1 cellular context compared by ENCODE assay signal in genomic region chr10:14918964-14919363, GRCh38.
TF ChIP-seq lines count a peak whose summit lies in the region.

No MANE protein-coding gene starts in this region.

TF ChIP-seq in GM12878, 131 proteins besides CTCF, POLR2A, EP300 and RAD21:
- TF ChIP-seq, protein P1, sequence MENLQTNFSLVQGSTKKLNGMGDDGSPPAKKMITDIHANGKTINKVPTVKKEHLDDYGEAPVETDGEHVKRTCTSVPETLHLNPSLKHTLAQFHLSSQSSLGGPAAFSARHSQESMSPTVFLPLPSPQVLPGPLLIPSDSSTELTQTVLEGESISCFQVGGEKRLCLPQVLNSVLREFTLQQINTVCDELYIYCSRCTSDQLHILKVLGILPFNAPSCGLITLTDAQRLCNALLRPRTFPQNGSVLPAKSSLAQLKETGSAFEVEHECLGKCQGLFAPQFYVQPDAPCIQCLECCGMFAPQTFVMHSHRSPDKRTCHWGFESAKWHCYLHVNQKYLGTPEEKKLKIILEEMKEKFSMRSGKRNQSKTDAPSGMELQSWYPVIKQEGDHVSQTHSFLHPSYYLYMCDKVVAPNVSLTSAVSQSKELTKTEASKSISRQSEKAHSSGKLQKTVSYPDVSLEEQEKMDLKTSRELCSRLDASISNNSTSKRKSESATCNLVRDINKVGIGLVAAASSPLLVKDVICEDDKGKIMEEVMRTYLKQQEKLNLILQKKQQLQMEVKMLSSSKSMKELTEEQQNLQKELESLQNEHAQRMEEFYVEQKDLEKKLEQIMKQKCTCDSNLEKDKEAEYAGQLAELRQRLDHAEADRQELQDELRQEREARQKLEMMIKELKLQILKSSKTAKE (IDR thresholded peaks at IDR 0.05; ENCODE audit: low read depth, poor library complexity, severe bottlenecking): no peak
- TF ChIP-seq HSF1 (IDR thresholded peaks at IDR 0.05; ENCODE audit: low read depth, low read length): no peak
- no peak for TF ChIP-seq ETV6 (conservative IDR thresholded peaks at IDR 0.05 in 1 of 2, IDR thresholded peaks at IDR 0.05 in 1 of 2; ENCODE audit: borderline replicate concordance in 1 of 2, low read depth in 1 of 2)
- no peak for TF ChIP-seq CBX3 (IDR thresholded peaks at IDR 0.05; ENCODE audit: borderline replicate concordance, low read depth)
- TF ChIP-seq, protein P2, sequence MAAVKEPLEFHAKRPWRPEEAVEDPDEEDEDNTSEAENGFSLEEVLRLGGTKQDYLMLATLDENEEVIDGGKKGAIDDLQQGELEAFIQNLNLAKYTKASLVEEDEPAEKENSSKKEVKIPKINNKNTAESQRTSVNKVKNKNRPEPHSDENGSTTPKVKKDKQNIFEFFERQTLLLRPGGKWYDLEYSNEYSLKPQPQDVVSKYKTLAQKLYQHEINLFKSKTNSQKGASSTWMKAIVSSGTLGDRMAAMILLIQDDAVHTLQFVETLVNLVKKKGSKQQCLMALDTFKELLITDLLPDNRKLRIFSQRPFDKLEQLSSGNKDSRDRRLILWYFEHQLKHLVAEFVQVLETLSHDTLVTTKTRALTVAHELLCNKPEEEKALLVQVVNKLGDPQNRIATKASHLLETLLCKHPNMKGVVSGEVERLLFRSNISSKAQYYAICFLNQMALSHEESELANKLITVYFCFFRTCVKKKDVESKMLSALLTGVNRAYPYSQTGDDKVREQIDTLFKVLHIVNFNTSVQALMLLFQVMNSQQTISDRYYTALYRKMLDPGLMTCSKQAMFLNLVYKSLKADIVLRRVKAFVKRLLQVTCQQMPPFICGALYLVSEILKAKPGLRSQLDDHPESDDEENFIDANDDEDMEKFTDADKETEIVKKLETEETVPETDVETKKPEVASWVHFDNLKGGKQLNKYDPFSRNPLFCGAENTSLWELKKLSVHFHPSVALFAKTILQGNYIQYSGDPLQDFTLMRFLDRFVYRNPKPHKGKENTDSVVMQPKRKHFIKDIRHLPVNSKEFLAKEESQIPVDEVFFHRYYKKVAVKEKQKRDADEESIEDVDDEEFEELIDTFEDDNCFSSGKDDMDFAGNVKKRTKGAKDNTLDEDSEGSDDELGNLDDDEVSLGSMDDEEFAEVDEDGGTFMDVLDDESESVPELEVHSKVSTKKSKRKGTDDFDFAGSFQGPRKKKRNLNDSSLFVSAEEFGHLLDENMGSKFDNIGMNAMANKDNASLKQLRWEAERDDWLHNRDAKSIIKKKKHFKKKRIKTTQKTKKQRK (IDR thresholded peaks at IDR 0.05; ENCODE audit: low read depth, low read length): no peak
- TF ChIP-seq TCF3 (IDR thresholded peaks at IDR 0.05; ENCODE audit: borderline replicate concordance, insufficient read depth, low read depth, low read length): no peak
- peak; percentile 78 for TF ChIP-seq RUNX3 (IDR thresholded peaks at IDR 0.05; ENCODE audit: low read length)
- TF ChIP-seq, protein P3, sequence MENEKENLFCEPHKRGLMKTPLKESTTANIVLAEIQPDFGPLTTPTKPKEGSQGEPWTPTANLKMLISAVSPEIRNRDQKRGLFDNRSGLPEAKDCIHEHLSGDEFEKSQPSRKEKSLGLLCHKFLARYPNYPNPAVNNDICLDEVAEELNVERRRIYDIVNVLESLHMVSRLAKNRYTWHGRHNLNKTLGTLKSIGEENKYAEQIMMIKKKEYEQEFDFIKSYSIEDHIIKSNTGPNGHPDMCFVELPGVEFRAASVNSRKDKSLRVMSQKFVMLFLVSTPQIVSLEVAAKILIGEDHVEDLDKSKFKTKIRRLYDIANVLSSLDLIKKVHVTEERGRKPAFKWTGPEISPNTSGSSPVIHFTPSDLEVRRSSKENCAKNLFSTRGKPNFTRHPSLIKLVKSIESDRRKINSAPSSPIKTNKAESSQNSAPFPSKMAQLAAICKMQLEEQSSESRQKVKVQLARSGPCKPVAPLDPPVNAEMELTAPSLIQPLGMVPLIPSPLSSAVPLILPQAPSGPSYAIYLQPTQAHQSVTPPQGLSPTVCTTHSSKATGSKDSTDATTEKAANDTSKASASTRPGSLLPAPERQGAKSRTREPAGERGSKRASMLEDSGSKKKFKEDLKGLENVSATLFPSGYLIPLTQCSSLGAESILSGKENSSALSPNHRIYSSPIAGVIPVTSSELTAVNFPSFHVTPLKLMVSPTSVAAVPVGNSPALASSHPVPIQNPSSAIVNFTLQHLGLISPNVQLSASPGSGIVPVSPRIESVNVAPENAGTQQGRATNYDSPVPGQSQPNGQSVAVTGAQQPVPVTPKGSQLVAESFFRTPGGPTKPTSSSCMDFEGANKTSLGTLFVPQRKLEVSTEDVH (IDR thresholded peaks at IDR 0.05; ENCODE audit: low read depth, partially characterized antibody): no peak
- TF ChIP-seq CREB1 (IDR thresholded peaks at IDR 0.05; ENCODE audit: low read depth): no peak
- no peak for TF ChIP-seq NFYA (IDR thresholded peaks at IDR 0.05; ENCODE audit: borderline replicate concordance, low read depth, low read length)
- no peak for TF ChIP-seq POLR2AphosphoS2 (IDR thresholded peaks at IDR 0.05; ENCODE audit: low read depth, low read length)
- TF ChIP-seq TCF7 (IDR thresholded peaks at IDR 0.05; ENCODE audit: borderline replicate concordance): no peak
- TF ChIP-seq RELB (IDR thresholded peaks at IDR 0.05; ENCODE audit: low read depth): 0 out of 2 replicates have a peak, but pooled peaks have one; percentile 20
